8 cellular contexts compared by ENCODE assay signal in genomic region chr19:49878744-49879070, GRCh38. TPM values are rescaled to one million over a fixed set of nuclear protein-coding genes. Genes with fewer than 3 reads are reported as not detected.
DNase-seq lines count a peak whose midpoint lies in the region; ATAC-seq, FAIRE-seq and TF ChIP-seq lines count a peak whose summit lies in the region.

No MANE protein-coding gene starts in this region.

- peaks cover 37% of the 10 kb centered on the region for H3K36me3 Mint-ChIP-seq in osteocyte (ENCODE audit: unreplicated experiment)

- POLR2A ChIA-PET in A549 (lab: Yijun Ruan, JAX), result interaction anchor here (0.8 kb wide), 1 partner anchor 10 kb away, joined by 3 read pairs; no protein-coding TSS in a partner anchor

- no peak for TF ChIP-seq RAD21 in A549 (conservative IDR thresholded peaks at IDR 0.05 in 1 of 2, IDR thresholded peaks at IDR 0.05 in 1 of 2)

- no peak overlapping the region for H3K4me3 Mint-ChIP-seq in osteocyte (ENCODE audit: unreplicated experiment)

- H3K4me2 ChIP-seq in A549, result peak overlapping the region; percentile 90
- H3K4me2 ChIP-seq in mammary epithelial cell (ENCODE audit: insufficient read depth, low read depth, low read length), result peak overlapping the region; percentile 91

- TF ChIP-seq CTCF in A549 (IDR thresholded peaks at IDR 0.05) (no peak), HFF-Myc (IDR thresholded peaks at IDR 0.05; ENCODE audit: low read depth, low read length, missing control alignments) (no peak), mammary epithelial cell (conservative IDR thresholded peaks at IDR 0.05 in 1 of 2, IDR thresholded peaks at IDR 0.05 in 1 of 2; ENCODE audit: extremely low read depth in 1 of 2, insufficient read depth in 1 of 2, low read depth in 1 of 2, low read length in 2 of 2) (no peak), osteocyte (IDR thresholded peaks at IDR 0.05) (no peak)

- no peak for TF ChIP-seq EP300 in A549 (IDR thresholded peaks at IDR 0.05)

- dilution Hi-C loops in mammary epithelial cell (cut with HindIII; ENCODE audit: low sequenced_read_pairs), result no loop called here

- no peaks in the 10 kb centered on the region for H3K9me3 Mint-ChIP-seq in osteocyte (ENCODE audit: unreplicated experiment)

- H2AFZ ChIP-seq in mammary epithelial cell (ENCODE audit: low read depth, low read length), result peak overlapping the region; percentile 93

- H3K79me2 ChIP-seq in mammary epithelial cell (ENCODE audit: insufficient read depth, low read length), result peaks cover 47% of the 10 kb centered on the region

- peak overlapping the region in 1 of 2 experiments; percentile 98; a peak in 4 of 6 replicates for H3K27ac ChIP-seq in A549
- H3K27ac ChIP-seq in mammary epithelial cell (ENCODE audit: insufficient read depth, low read depth, low read length), result peak overlapping the region; percentile 98
- H3K27ac ChIP-seq in mesodermal cell (ENCODE audit: low read depth, low read length, severe bottlenecking), result peak overlapping the region; percentile 23

- 86% methylated on average over 9 of the region's 9 CpGs for WGBS in A549 (ENCODE audit: missing lambda C conversion rate)
- 79% methylated on average over 9 of the region's 9 CpGs for WGBS in mammary epithelial cell (ENCODE audit: low coverage, missing lambda C conversion rate)
- 85 to 90% methylated on average over 4 to 6 of the region's 9 CpGs for WGBS in mesodermal cell (ENCODE audit: insufficient coverage in 2 of 2), 2 experiments

- no peaks in the 10 kb centered on the region for H3K27me3 Mint-ChIP-seq in osteocyte (ENCODE audit: unreplicated experiment)

- H3K4me3 ChIP-seq in A549, result peak overlapping the region; percentile 95
- H3K4me3 ChIP-seq in HFF-Myc (replicated peaks; ENCODE audit: low read depth, low read length), result peak overlapping the region; percentile 91
- peak overlapping the region; percentile 63 to 98 (median 86) for H3K4me3 ChIP-seq in mammary epithelial cell (replicated peaks in 1 of 3; ENCODE audit: insufficient read depth in 1 of 3, low read depth in 2 of 3, low read length in 3 of 3)
- peak overlapping the region; percentile 99 for H3K4me3 ChIP-seq in mesodermal cell (ENCODE audit: extremely low read depth, insufficient read depth, low read length, poor library complexity, severe bottlenecking)

- H3K4me1 ChIP-seq in A549 (peaks cover 21% of the 10 kb centered on the region), mammary epithelial cell (ENCODE audit: insufficient read depth, low read length) (peaks cover 24% of the 10 kb centered on the region), mesodermal cell (ENCODE audit: control insufficient read depth, insufficient read depth, low read length, poor library complexity, severe bottlenecking) (peaks cover 11% of the 10 kb centered on the region)

- H3K9me3 ChIP-seq in A549, result peaks cover 10% of the 10 kb centered on the region
- H3K9me3 ChIP-seq in mammary epithelial cell (replicated peaks; ENCODE audit: insufficient read depth, low read length), result peaks cover 5% of the 10 kb centered on the region
- H3K9me3 ChIP-seq in mesodermal cell (ENCODE audit: control insufficient read depth, low read length), result peaks cover 6% of the 10 kb centered on the region

- no peaks in the 10 kb centered on the region for H4K20me1 ChIP-seq in mammary epithelial cell (ENCODE audit: insufficient read depth, low read length)

- CTCF ChIA-PET in A549 (lab: Yijun Ruan, JAX) (interaction anchor here (3.8 kb wide), 1 partner anchor 11 kb away, joined by 24 read pairs; no protein-coding TSS in a partner anchor), mammary epithelial cell (lab: Charles Lee; ENCODE audit: low non-redundant PET) (no interaction called here)

- DNase-seq in A549 (ENCODE audit: low read depth in 1 of 2, low spot score in 1 of 2), result no peak
- no peak for DNase-seq in HFF-Myc (ENCODE audit: extremely low read depth, low read depth)
- no peak for DNase-seq in mammary epithelial cell
- DNase-seq in osteocyte (ENCODE audit: extremely low spot score, unreplicated experiment), result no peak
- no peak for DNase-seq in SHP77 (lab: John Stamatoyannopoulos, UW)
- no peak for DNase-seq in NCI-H1105 (lab: John Stamatoyannopoulos, UW)

- peaks cover 23% of the 10 kb centered on the region for H3K4me1 Mint-ChIP-seq in osteocyte (ENCODE audit: unreplicated experiment)

- intact Hi-C loops in mammary epithelial cell (cut with micrococcal nuclease), result loop anchor here (5.0 kb wide), 1 partner anchor 126 kb away; no protein-coding TSS in a partner anchor

- H3K9ac ChIP-seq in mammary epithelial cell (ENCODE audit: insufficient read depth, low read length), result peak overlapping the region; percentile 89

- no peak for TF ChIP-seq POLR2A in A549 (IDR thresholded peaks at IDR 0.05; ENCODE audit: low read length)

- no peak for FAIRE-seq in A549 (lab: Jason Lieb, UNC)

- no peak for ATAC-seq in A549
- no peak for ATAC-seq in GM18867 (IDR thresholded peaks at IDR 0.05; ENCODE audit: unreplicated experiment)

- in situ Hi-C loops in mammary epithelial cell (cut with MboI; ENCODE audit: low sequenced_read_pairs in 2 of 2), result no loop called here

- no TSS peak for BruUV-seq in mammary epithelial cell (replicated peaks; lab: Mats Ljungman, UMichigan)

- no peak overlapping the region for H3K27ac Mint-ChIP-seq in osteocyte (ENCODE audit: unreplicated experiment)

- H3K27me3 ChIP-seq in mammary epithelial cell (ENCODE audit: insufficient read depth, low read length), result no peaks in the 10 kb centered on the region

- H3K36me3 ChIP-seq in mammary epithelial cell (ENCODE audit: insufficient read depth, low read length) (peaks cover 9% of the 10 kb centered on the region), mesodermal cell (ENCODE audit: control insufficient read depth, insufficient read depth, low read length) (peaks cover 55% of the 10 kb centered on the region)

RNA-seq across cellular contexts. Expression of gene TBC1D17, which starts 1.2 kb away (rescaled TPM):
- polyA plus RNA-seq in A549 (2011; rRNA removed) (12.3 and 18.0 TPM in 2 replicates), A549 (2017; fragmentation: RNase III; extraction: RNeasy Plus Mini Kit Qiagen cat#74134 plus additional on column Dnase treatment) (26.6 to 44.8 TPM (median 41.5 TPM) in 3 replicates), mammary epithelial cell (23.1 TPM)
- polyA plus RNA-seq in A549 (2012; cell fraction: cytosol; rRNA removed), result 26.5 and 33.3 TPM in 2 replicates
- 65.2 and 76.6 TPM in 2 replicates for polyA plus RNA-seq in A549 (2012; cell fraction: nucleus; rRNA removed)
- 14.3 and 18.0 TPM in 2 replicates for polyA minus RNA-seq in A549 (2011; rRNA and poly(A)+ RNA removed)
- total RNA-seq in mammary epithelial cell (10 to 100 TPM; 13.0 to 32.0 TPM), osteocyte (69.2 and 71.9 TPM in 2 replicates)
- 31.2 TPM for polyA minus RNA-seq in mammary epithelial cell
- polyA plus RNA-seq in mesodermal cell (2013, experiment 1 of 2), result 37.6 TPM
- 34.7 TPM for polyA plus RNA-seq in mesodermal cell (2013, experiment 2 of 2)

RNA-seq across cellular contexts. Expression of gene AKT1S1, which starts 1.6 kb away (rescaled TPM):
- polyA plus RNA-seq in A549 (2011; rRNA removed) (39.2 and 41.5 TPM in 2 replicates), A549 (2017; fragmentation: RNase III; extraction: RNeasy Plus Mini Kit Qiagen cat#74134 plus additional on column Dnase treatment) (63.4 to 75.9 TPM (median 75.3 TPM) in 3 replicates), mammary epithelial cell (57.0 TPM)
- 70.4 and 91.8 TPM in 2 replicates for polyA plus RNA-seq in A549 (2012; cell fraction: cytosol; rRNA removed)
- polyA plus RNA-seq in A549 (2012; cell fraction: nucleus; rRNA removed), result 107 and 112 TPM in 2 replicates
- polyA minus RNA-seq in A549 (2011; rRNA and poly(A)+ RNA removed), result 30.8 and 33.3 TPM in 2 replicates
- total RNA-seq in mammary epithelial cell (10 to 100 TPM; 12.3 to 68.3 TPM), osteocyte (59.7 and 61.2 TPM in 2 replicates)
- 35.2 TPM for polyA minus RNA-seq in mammary epithelial cell
- polyA plus RNA-seq in mesodermal cell (2013, experiment 1 of 2), result 49.5 TPM
- 40.1 TPM for polyA plus RNA-seq in mesodermal cell (2013, experiment 2 of 2)

RNA-seq across cellular contexts. Expression of gene PNKP, which starts 11.3 kb away (rescaled TPM):
- polyA plus RNA-seq in A549 (2011; rRNA removed) (22.5 and 23.3 TPM in 2 replicates), A549 (2017; fragmentation: RNase III; extraction: RNeasy Plus Mini Kit Qiagen cat#74134 plus additional on column Dnase treatment) (63.8 to 75.9 TPM (median 71.2 TPM) in 3 replicates), mammary epithelial cell (27.7 TPM)
- polyA plus RNA-seq in A549 (2012; cell fraction: cytosol; rRNA removed), result 40.5 and 44.1 TPM in 2 replicates
- polyA plus RNA-seq in A549 (2012; cell fraction: nucleus; rRNA removed), result 235 and 294 TPM in 2 replicates
- polyA minus RNA-seq in A549 (2011; rRNA and poly(A)+ RNA removed), result 35.0 and 36.5 TPM in 2 replicates
- total RNA-seq in mammary epithelial cell (10 to 100 TPM; 40.0 to 99.3 TPM), osteocyte (68.3 and 76.4 TPM in 2 replicates)
- 39.0 TPM for polyA minus RNA-seq in mammary epithelial cell
- polyA plus RNA-seq in mesodermal cell (2013, experiment 1 of 2), result 49.6 TPM
- polyA plus RNA-seq in mesodermal cell (2013, experiment 2 of 2), result 41.8 TPM

RNA-seq across cellular contexts. Expression of gene IL4I1, which starts 18.0 kb away (rescaled TPM):
- polyA plus RNA-seq in A549 (2011; rRNA removed) (0.15 and 0.18 TPM in 2 replicates), A549 (2017; fragmentation: RNase III; extraction: RNeasy Plus Mini Kit Qiagen cat#74134 plus additional on column Dnase treatment) (0.62 to 0.88 TPM (median 0.87 TPM) in 3 replicates), mammary epithelial cell (0.12 TPM)
- polyA plus RNA-seq in A549 (2012; cell fraction: cytosol; rRNA removed), result 0.20 and 0.26 TPM in 2 replicates
- 0.66 and 0.84 TPM in 2 replicates for polyA plus RNA-seq in A549 (2012; cell fraction: nucleus; rRNA removed)
- 0.70 TPM in 1 of 2 replicates, not detected in the other for polyA minus RNA-seq in A549 (2011; rRNA and poly(A)+ RNA removed)
- total RNA-seq in mammary epithelial cell (not detected), osteocyte (0.55 TPM in 1 of 2 replicates, not detected in the other)
- not detected for polyA minus RNA-seq in mammary epithelial cell
- polyA plus RNA-seq in mesodermal cell (2013, experiment 1 of 2), result 1.8 TPM
- 0.81 TPM for polyA plus RNA-seq in mesodermal cell (2013, experiment 2 of 2)

RNA-seq across cellular contexts. Expression of gene PTOV1, which starts 27.7 kb away (rescaled TPM):
- polyA plus RNA-seq in A549 (2011; rRNA removed) (27.7 and 41.2 TPM in 2 replicates), A549 (2017; fragmentation: RNase III; extraction: RNeasy Plus Mini Kit Qiagen cat#74134 plus additional on column Dnase treatment) (119 to 153 TPM (median 147 TPM) in 3 replicates), mammary epithelial cell (57.1 TPM)
- 111 and 150 TPM in 2 replicates for polyA plus RNA-seq in A549 (2012; cell fraction: cytosol; rRNA removed)
- polyA plus RNA-seq in A549 (2012; cell fraction: nucleus; rRNA removed), result 235 and 351 TPM in 2 replicates
- polyA minus RNA-seq in A549 (2011; rRNA and poly(A)+ RNA removed), result 60.2 and 109 TPM in 2 replicates
- total RNA-seq in mammary epithelial cell (10 to 100 TPM; 28.8 to 85.6 TPM), osteocyte (266 and 295 TPM in 2 replicates)
- polyA minus RNA-seq in mammary epithelial cell, result 50.3 TPM
- 311 TPM for polyA plus RNA-seq in mesodermal cell (2013, experiment 1 of 2)
- polyA plus RNA-seq in mesodermal cell (2013, experiment 2 of 2), result 245 TPM
